In genomic region chr13:51222510-51223283, GRCh38 we compare ENCODE assay signal across 8 cellular contexts. TPM values are rescaled to one million over a fixed set of nuclear protein-coding genes. Genes with fewer than 3 reads are reported as not detected.
DNase-seq lines count a peak whose midpoint lies in the region; ATAC-seq and TF ChIP-seq lines count a peak whose summit lies in the region.

No MANE protein-coding gene starts in this region.

- H3K14ac ChIP-seq in H9 (ENCODE audit: insufficient read depth, low read length), result no peak overlapping the region; the same call in 1 of the 2 replicates

- H3K56ac ChIP-seq in H9 (ENCODE audit: insufficient read length, low read depth, low read length), result no peak overlapping the region

- H2BK15ac ChIP-seq in H9 (ENCODE audit: low read depth, low read length), result no peak overlapping the region

- H3K4me2 ChIP-seq in H9 (ENCODE audit: insufficient read depth, insufficient read length, low read length) (peak overlapping the region; percentile 71), OCI-LY7 (ENCODE audit: low read length) (peak overlapping the region; percentile 63; the same call in 1 of the 2 replicates)

- ATAC-seq in HG02763 (IDR thresholded peaks at IDR 0.05; ENCODE audit: unreplicated experiment), result no peak

- peaks cover 17% of the 10 kb centered on the region for H3K23me2 ChIP-seq in H9 (ENCODE audit: insufficient read length, low read depth, low read length, poor library complexity, severe bottlenecking)

- H3K9me3 ChIP-seq in CD4-positive, alpha-beta memory T cell (ENCODE audit: control insufficient read depth in 1 of 2, low read length in 2 of 2), result no peaks in the 10 kb centered on the region
- H3K9me3 ChIP-seq in H9 (ENCODE audit: control insufficient read depth, low read depth, low read length) (no peaks in the 10 kb centered on the region), OCI-LY7 (ENCODE audit: low read length) (no peaks in the 10 kb centered on the region), duodenal mucosa (ENCODE audit: control insufficient read depth in 1 of 2, low read length in 2 of 2) (no peaks in the 10 kb centered on the region), mucosa of rectum (ENCODE audit: control insufficient read depth in 2 of 2, low read length in 2 of 2) (no peaks in the 10 kb centered on the region)

- H2AFZ ChIP-seq in H9 (ENCODE audit: low read length) (no peak overlapping the region), OCI-LY7 (ENCODE audit: low read length) (no peak overlapping the region)

- H4K91ac ChIP-seq in H9 (ENCODE audit: insufficient read length, low read depth, low read length), result no peak overlapping the region

- H2BK12ac ChIP-seq in H9 (ENCODE audit: insufficient read length, low read depth, low read length), result no peak overlapping the region

- no peak overlapping the region for H3T11ph ChIP-seq in H9 (ENCODE audit: low read length)

- peak overlapping the region; percentile 42 to 76 (median 68) for H3K4me3 Mint-ChIP-seq in CD4-positive, alpha-beta memory T cell
- H3K4me3 Mint-ChIP-seq in H9, result peak overlapping the region; percentile 89 to 92

- H3K27me3 Mint-ChIP-seq in CD4-positive, alpha-beta memory T cell, result peaks cover 37 to 43% of the 10 kb centered on the region in 2 donors
- peaks cover 9% of the 10 kb centered on the region for H3K27me3 Mint-ChIP-seq in H9 (ENCODE audit: low read depth)

- no peak overlapping the region for H3K23ac ChIP-seq in H9 (ENCODE audit: insufficient read length, low read depth, low read length)

- peaks cover 3% of the 10 kb centered on the region for H3K4me1 ChIP-seq in CD4-positive, alpha-beta memory T cell (ENCODE audit: insufficient read depth, low read length)
- H3K4me1 ChIP-seq in H9 (ENCODE audit: insufficient read depth, low read length) (peaks cover 23% of the 10 kb centered on the region), OCI-LY7 (ENCODE audit: insufficient read depth, low read length, poor library complexity, severe bottlenecking) (peaks cover 5% of the 10 kb centered on the region), duodenal mucosa (ENCODE audit: control insufficient read depth in 1 of 2, insufficient read depth in 2 of 2, low read length in 2 of 2) (peaks cover 4 to 10% of the 10 kb centered on the region in 2 donors), mucosa of rectum (ENCODE audit: control insufficient read depth in 2 of 2, insufficient read depth in 2 of 2, low read length in 2 of 2) (peaks cover 0 to 4% of the 10 kb centered on the region in 2 donors)

- H3K9me3 Mint-ChIP-seq in CD4-positive, alpha-beta memory T cell, result no peaks in the 10 kb centered on the region
- H3K9me3 Mint-ChIP-seq in H9, result no peaks in the 10 kb centered on the region

- H3K79me1 ChIP-seq in H9 (ENCODE audit: insufficient read depth, low read depth, low read length, poor library complexity, severe bottlenecking), result peaks cover 5% of the 10 kb centered on the region

- peak overlapping the region; percentile 84 for H3K9ac ChIP-seq in H9 (ENCODE audit: extremely low read depth, insufficient read length, low read length)
- H3K9ac ChIP-seq in duodenal mucosa (ENCODE audit: low read depth in 1 of 2, low read length in 2 of 2), result peak overlapping the region; percentile 18 to 55
- peak overlapping the region in 1 of 2 donors; percentile 23 for H3K9ac ChIP-seq in mucosa of rectum (ENCODE audit: low read depth in 1 of 2, low read length in 2 of 2)

- H3K27ac ChIP-seq in CD4-positive, alpha-beta memory T cell (ENCODE audit: low read depth, low read length), result no peak overlapping the region
- H3K27ac ChIP-seq in H9 (ENCODE audit: insufficient read length, low read depth, low read length), result no peak overlapping the region
- H3K27ac ChIP-seq in OCI-LY7 (ENCODE audit: low read depth, low read length, poor library complexity, severe bottlenecking), result no peak overlapping the region
- H3K27ac ChIP-seq in duodenal mucosa (ENCODE audit: low read depth, low read length), result no peak overlapping the region
- peak overlapping the region in 1 of 2 donors; percentile 9 for H3K27ac ChIP-seq in mucosa of rectum (ENCODE audit: low read depth in 2 of 2, low read length in 2 of 2)

- H2BK120ac ChIP-seq in H9 (ENCODE audit: low read depth, low read length, poor library complexity, severe bottlenecking), result no peak overlapping the region

- no peak overlapping the region for H2BK20ac ChIP-seq in H9 (ENCODE audit: low read depth, low read length, poor library complexity, severe bottlenecking)

- intact Hi-C loops in CD4-positive, alpha-beta memory T cell (cut with micrococcal nuclease), result loop anchor here (5.0 kb wide), 1 partner anchor 575 kb away; no protein-coding TSS in a partner anchor
- intact Hi-C loops in OCI-LY7 (cut with micrococcal nuclease; ENCODE audit: unreplicated experiment), result loop anchor here (5.0 kb wide), 1 partner anchor 65 kb away; no protein-coding TSS in a partner anchor

- H3K79me2 ChIP-seq in H9 (ENCODE audit: insufficient read depth, low read length), result peaks cover 13% of the 10 kb centered on the region; the same call in 1 of the 2 replicates
- no peaks in the 10 kb centered on the region for H3K79me2 ChIP-seq in OCI-LY7 (ENCODE audit: insufficient read depth, low read depth, low read length)

- H3K4me1 Mint-ChIP-seq in CD4-positive, alpha-beta memory T cell, result no peaks in the 10 kb centered on the region
- peaks cover 50 to 58% of the 10 kb centered on the region in 2 experiments for H3K4me1 Mint-ChIP-seq in H9

- H3K27me3 ChIP-seq in CD4-positive, alpha-beta memory T cell (ENCODE audit: insufficient read depth, low read length), result peaks cover 20% of the 10 kb centered on the region
- H3K27me3 ChIP-seq in H9 (ENCODE audit: insufficient read depth, low read length) (no peaks in the 10 kb centered on the region), duodenal mucosa (ENCODE audit: control insufficient read depth in 1 of 2, insufficient read depth in 2 of 2, low read length in 2 of 2) (peaks cover 15 to 35% of the 10 kb centered on the region in 2 donors), mucosa of rectum (ENCODE audit: control insufficient read depth in 2 of 2, insufficient read depth in 2 of 2, low read length in 2 of 2) (peaks cover 19 to 23% of the 10 kb centered on the region in 2 donors)

- CTCF ChIA-PET in CD4-positive, alpha-beta memory T cell (lab: Charles Lee; ENCODE audit: partially characterized antibody), result interaction anchor here (1.6 kb wide), 1 partner anchor 65 kb away, joined by 5 read pairs; no protein-coding TSS in a partner anchor
- CTCF ChIA-PET in OCI-LY7 (lab: Charles Lee; ENCODE audit: unreplicated experiment), result no interaction called here

- BruUV-seq in OCI-LY7 (replicated peaks; lab: Mats Ljungman, UMichigan), result no TSS peak

- H4K20me1 ChIP-seq in H9 (ENCODE audit: control insufficient read depth, insufficient read depth, insufficient read length) (no peaks in the 10 kb centered on the region), OCI-LY7 (ENCODE audit: insufficient read depth, low read length) (no peaks in the 10 kb centered on the region)

- H2AK5ac ChIP-seq in H9 (ENCODE audit: insufficient read length, low read length), result no peak overlapping the region

- no peak overlapping the region for H3K18ac ChIP-seq in H9 (ENCODE audit: insufficient read length, low read depth, low read length)

- POLR2A ChIA-PET in CD4-positive, alpha-beta memory T cell (lab: Charles Lee; ENCODE audit: partially characterized antibody), result no interaction called here
- POLR2A ChIA-PET in OCI-LY7 (lab: Charles Lee), result no interaction called here

- WGBS in H9 (ENCODE audit: extremely low coverage, insufficient read length, low lambda C conversion rate), result no CpG with 5 or more reads among the region's 59 CpGs

- H3K4ac ChIP-seq in H9 (ENCODE audit: low read depth, low read length), result no peak overlapping the region

- no peak overlapping the region for H4K5ac ChIP-seq in H9 (ENCODE audit: insufficient read length, low read depth, low read length)

- no peaks in the 10 kb centered on the region for H3K9me2 ChIP-seq in OCI-LY7 (ENCODE audit: insufficient read depth, low read length)

- no peak overlapping the region for H2BK5ac ChIP-seq in H9 (ENCODE audit: insufficient read length, low read length)

- H3K36me3 ChIP-seq in CD4-positive, alpha-beta memory T cell (ENCODE audit: insufficient read depth, low read length), result no peaks in the 10 kb centered on the region
- H3K36me3 ChIP-seq in OCI-LY7 (ENCODE audit: insufficient read depth, low read length), result no peaks in the 10 kb centered on the region
- H3K36me3 ChIP-seq in duodenal mucosa (ENCODE audit: control insufficient read depth in 1 of 2, insufficient read depth in 2 of 2, low read length in 2 of 2), result no peaks in the 10 kb centered on the region
- no peaks in the 10 kb centered on the region for H3K36me3 ChIP-seq in mucosa of rectum (ENCODE audit: control insufficient read depth in 2 of 2, insufficient read depth in 2 of 2, low read length in 2 of 2)

- 0 out of 3 replicates have a peak, but pooled peaks have one; percentile 9 for TF ChIP-seq CTCF in H9 (conservative IDR thresholded peaks at IDR 0.05)
- 0 out of 2 replicates have a peak, but pooled peaks have one; percentile 16 for TF ChIP-seq CTCF in OCI-LY7 (conservative IDR thresholded peaks at IDR 0.05; ENCODE audit: low read length)

- H3K4me3 ChIP-seq in CD4-positive, alpha-beta memory T cell (ENCODE audit: low read length in 2 of 2), result no peak overlapping the region
- H3K4me3 ChIP-seq in OCI-LY7 (ENCODE audit: low read depth, low read length, poor library complexity, severe bottlenecking) (peak overlapping the region; percentile 44), duodenal mucosa (ENCODE audit: low read depth in 1 of 2, low read length in 2 of 2) (peak overlapping the region; percentile 51 to 65), mucosa of rectum (ENCODE audit: low read length in 2 of 2) (peak overlapping the region; percentile 67 to 74)

- H4K8ac ChIP-seq in H9 (replicated peaks; ENCODE audit: insufficient read length, low read depth, low read length), result no peak overlapping the region

- peak in 1 of 5 donors; percentile 0 for DNase-seq in CD4-positive, alpha-beta memory T cell
- DNase-seq in H9, result no peak
- DNase-seq in OCI-LY7 (ENCODE audit: low spot score), result no peak
- DNase-seq in NK-92 treated with Interleukin-12 subunit alpha and Interleukin-12 subunit beta, amount 100 ng/mL, for 24 hours (lab: John Stamatoyannopoulos, UW), result no peak
- DNase-seq in NCI-H510A treated with DMSO at 0.1 percent for 48 hours (lab: John Stamatoyannopoulos, UW), result no peak

- no peaks in the 10 kb centered on the region for H3K36me3 Mint-ChIP-seq in CD4-positive, alpha-beta memory T cell
- peaks cover 21 to 27% (median 22%) of the 10 kb centered on the region in 3 experiments; a peak in 6 of 7 replicates for H3K36me3 Mint-ChIP-seq in H9 (ENCODE audit: insufficient read depth in 1 of 3, low read depth in 3 of 3)

- no peak overlapping the region for H3K27ac Mint-ChIP-seq in CD4-positive, alpha-beta memory T cell
- peak overlapping the region; percentile 71 to 82 (median 72); a peak in 4 of 7 replicates for H3K27ac Mint-ChIP-seq in H9

RNA-seq across cellular contexts. Expression of gene FAM124A, which starts 0.5 kb away (rescaled TPM):
- total RNA-seq in CD4-positive, alpha-beta memory T cell, result not detected
- polyA plus RNA-seq in CD4-positive, alpha-beta memory T cell, result not detected
- total RNA-seq in H9 (2021) (40.1 and 41.9 TPM in 2 replicates), OCI-LY7 (2022) (0.44 and 0.48 TPM in 2 replicates)
- total RNA-seq in OCI-LY7 (2014; rRNA removed; shearing (Covaris generic)), result not detected in 2 replicates

Comparison
In these comparisons a context has a peak if more than half of its experiments do, and no peak if none do; other contexts are left out.
1. H3K4me3 ChIP-seq: peak in OCI-LY7 (single experiment), duodenal mucosa (2 of 2) and mucosa of rectum (2 of 2); none in CD4-positive, alpha-beta memory T cell (0 of 2).
2. H3K27ac Mint-ChIP-seq: peak in H9 (3 of 3); none in CD4-positive, alpha-beta memory T cell (0 of 7).
3. RNA of gene FAM124A, which starts 0.5 kb away (total RNA-seq): 40.1 to 41.9 TPM in H9; 0.44 to 0.48 TPM in OCI-LY7 and not detected in CD4-positive, alpha-beta memory T cell; every median in the first group is over 10 times any median in the second.